In the genomic region with DNA sequence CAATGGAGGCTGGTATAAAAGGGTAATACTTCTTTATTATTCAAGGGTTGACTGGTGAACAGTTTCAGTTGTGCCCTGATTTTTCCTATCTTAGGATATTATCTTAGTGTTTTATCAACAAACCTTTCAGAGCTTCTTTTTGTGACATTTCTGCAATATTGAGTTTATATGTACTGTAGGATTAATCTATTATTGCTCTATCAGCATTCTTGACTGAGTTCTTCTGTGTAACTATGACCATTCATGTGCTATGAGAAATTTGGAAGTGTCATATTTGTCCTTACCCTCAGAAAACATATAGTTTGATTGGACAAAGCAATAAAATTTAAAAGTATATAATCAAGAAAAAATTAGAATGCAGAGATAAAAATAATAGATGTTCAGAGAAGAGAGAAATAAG, we compare ENCODE assay signal across 1 cellular context.
TF ChIP-seq lines count a peak whose summit lies in the region.

No MANE protein-coding gene starts in this region.

TF ChIP-seq in HepG2, 621 proteins besides CTCF, POLR2A, EP300 and RAD21:
- TF ChIP-seq NCOA1 (CRISPR knock-in tag; IDR thresholded peaks at IDR 0.05): no peak
- TF ChIP-seq ZNF124 (CRISPR knock-in tag; IDR thresholded peaks at IDR 0.05): no peak
- peak; percentile 21; the same call in 1 of the 2 replicates for TF ChIP-seq MAFF (IDR thresholded peaks at IDR 0.05; ENCODE audit: low read depth, low read length)
- TF ChIP-seq ZNF839 (CRISPR knock-in tag; IDR thresholded peaks at IDR 0.05; ENCODE audit: borderline replicate concordance): no peak
- peak in 1 of 2 experiments; percentile 54; a peak in 2 of 4 replicates for TF ChIP-seq MAFK (conservative IDR thresholded peaks at IDR 0.05 in 1 of 2, IDR thresholded peaks at IDR 0.05 in 1 of 2; ENCODE audit: low read length in 2 of 2)
- no peak for TF ChIP-seq ZNF317 (CRISPR knock-in tag; IDR thresholded peaks at IDR 0.05)
TF ChIP-seq in HepG2: peak in this region for 2.
